ENCODE assay signal across 27 cellular contexts in the genomic region with DNA sequence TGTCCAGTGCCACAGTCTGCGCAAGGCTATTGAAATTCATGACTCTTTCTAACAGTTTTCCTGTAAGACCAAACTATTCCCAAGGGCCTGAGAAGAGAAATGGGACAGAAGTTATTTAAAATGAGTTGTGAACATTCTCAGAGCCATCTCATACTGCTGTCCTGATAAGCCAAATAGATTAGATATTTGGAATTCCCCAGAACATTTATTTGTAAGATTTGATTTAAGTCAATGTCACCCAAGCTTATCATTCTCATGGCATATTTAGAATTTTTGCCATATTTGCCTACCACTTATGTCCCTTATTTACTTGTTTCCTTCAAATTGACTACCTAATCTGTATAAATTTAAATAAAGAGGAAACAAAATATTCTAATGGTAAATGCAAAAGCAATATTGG.
"Had no signal": no experiment of that assay in that cellular context is flagged by ENCODE, and none has a peak within 500 bp of the region (broad histone marks: within the 10 kb centered on the region; RNA-seq: fewer than 3 reads in every experiment).

No MANE protein-coding gene starts in this region.

- DNase-seq: activated CD4-positive, alpha-beta T cell treated with anti-CD3 and anti-CD28 coated beads for 1 hour; activated CD4-positive, alpha-beta T cell treated with anti-CD3 and anti-CD28 coated beads for 4 hours; activated CD4-positive, alpha-beta T cell treated with anti-CD3 and anti-CD28 coated beads, Interleukin-2, amount 10 ng/mL, durations not matched to agents 7 days and 5 days; activated CD4-positive, alpha-beta T cell treated with anti-CD3 and anti-CD28 coated beads, Interleukin-2, amount 50 U/mL, for 48 hours; activated CD8-positive, alpha-beta memory T cell treated with anti-CD3 and anti-CD28 coated beads for 24 hours; activated CD8-positive, alpha-beta T cell treated with anti-CD3 and anti-CD28 coated beads for 36 hours; activated effector memory CD4-positive, alpha-beta T cell treated with Interleukin-2 at 50 U/mL for 16 hours; activated gamma-delta T cell treated with Interleukin-2 at 50 U/mL for 16 hours; activated naive CD4-positive, alpha-beta T cell treated with anti-CD3 and anti-CD28 coated beads, Interleukin-2, amount 50 U/mL, for 16 hours; activated naive CD4-positive, alpha-beta T cell treated with Interleukin-2 at 50 U/mL for 16 hours; activated T-cell treated with anti-CD3 and anti-CD28 coated beads, Interleukin-2, amount 50 U/mL, for 4 hours; amygdala; aorta; body of pancreas; caudate nucleus; cortex of kidney; effector CD4-positive, alpha-beta T cell; effector memory CD8-positive, alpha-beta T cell; erythroblast; foreskin keratinocyte; gastrocnemius medialis; glutamatergic neuron; heart left ventricle; T-helper 2 cell had no signal

- H3K4me3 ChIP-seq: body of pancreas, esophagus muscularis mucosa, gastrocnemius medialis, heart left ventricle had no signal

- H3K27me3 ChIP-seq: body of pancreas, esophagus muscularis mucosa, gastrocnemius medialis, heart left ventricle had no signal

- H3K27ac ChIP-seq: body of pancreas, esophagus muscularis mucosa, foreskin keratinocyte, gastrocnemius medialis, heart left ventricle had no signal

- H3K9me3 ChIP-seq: body of pancreas, esophagus muscularis mucosa, gastrocnemius medialis, heart left ventricle had no signal

- H3K4me1 ChIP-seq: foreskin keratinocyte, gastrocnemius medialis had no signal

- H3K36me3 ChIP-seq: gastrocnemius medialis, heart left ventricle had no signal

- ATAC-seq: activated CD8-positive, alpha-beta T cell treated with anti-CD3 and anti-CD28 coated beads for 36 hours; activated T-cell treated with anti-CD3 and anti-CD28 coated beads, Interleukin-2, amount 50 U/mL, for 4 hours; activated T-helper 17 cell treated with anti-CD3 and anti-CD28 coated beads, Interleukin-2, amount 50 U/mL, for 72 hours; body of pancreas; effector memory CD8-positive, alpha-beta T cell; foreskin keratinocyte; gastrocnemius medialis; heart left ventricle; WTC11 had no signal
